Comparison of ENCODE assay signal across 8 cellular contexts in the genomic region with DNA sequence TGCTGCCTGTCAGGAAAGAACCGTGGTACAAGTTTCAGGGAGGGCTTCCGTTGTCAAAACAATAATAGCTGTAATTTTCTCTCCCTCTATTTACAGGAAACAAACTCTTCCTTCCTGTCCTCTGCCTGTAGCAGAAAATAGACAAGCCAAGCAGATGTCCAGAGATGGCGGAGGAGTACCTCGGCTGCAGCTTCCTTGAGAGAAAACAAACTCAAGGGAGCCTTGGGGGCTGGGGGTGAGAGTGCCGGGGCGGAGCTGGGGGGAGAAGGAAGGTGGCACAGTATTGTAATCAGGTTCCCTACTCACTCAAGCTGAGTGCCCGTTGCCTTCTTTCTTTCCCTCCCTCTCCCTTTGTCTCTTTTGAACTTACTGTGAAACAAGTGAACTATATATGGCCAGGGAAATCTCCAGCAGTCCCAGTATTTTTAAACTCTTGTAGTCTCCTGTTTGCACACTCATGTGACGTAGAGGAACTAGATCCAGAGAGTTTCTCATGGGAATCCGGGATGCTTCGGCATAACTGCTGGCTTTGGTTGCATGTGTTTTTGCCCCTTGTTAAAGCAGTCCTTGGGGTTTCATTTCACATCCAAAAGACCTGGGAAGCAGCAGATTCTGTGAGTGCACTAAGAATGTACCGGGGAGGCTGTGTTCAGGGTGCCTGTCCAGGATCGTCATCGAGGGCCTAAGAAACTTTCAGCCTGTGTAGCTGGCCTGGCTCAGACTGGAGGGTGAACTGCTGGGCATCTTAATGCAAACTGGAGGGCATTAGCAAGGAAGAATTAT. TPM values are rescaled to one million over a fixed set of nuclear protein-coding genes. Genes with fewer than 3 reads are reported as not detected.
A peak's percentile ranks its signal among the peaks of the same experiment; 100 is the strongest.
DNase-seq lines count a peak whose midpoint lies in the region; ATAC-seq and TF ChIP-seq lines count a peak whose summit lies in the region.

No MANE protein-coding gene starts in this region.

- H3K4me1 ChIP-seq in tibial artery, result peaks cover 0 to 24% (median 3%) of the 10 kb centered on the region in 4 donors

- H3K27ac Mint-ChIP-seq in activated CD4-positive, alpha-beta T cell treated with anti-CD3 and anti-CD28 coated beads for 36 hours, result no peak overlapping the region

- CTCF ChIA-PET in activated CD4-positive, alpha-beta T cell treated with anti-CD3 and anti-CD28 coated beads for 36 hours (lab: Charles Lee), result interaction anchor here (0.6 to 1.4 kb wide), 2 partner anchors 407 to 846 kb away, joined by 3 to 4 read pairs; no protein-coding TSS in a partner anchor

- ATAC-seq in activated CD4-positive, alpha-beta T cell treated with anti-CD3 and anti-CD28 coated beads for 36 hours, result no peak
- peak; percentile 49 for ATAC-seq in HG03139 (IDR thresholded peaks at IDR 0.05; ENCODE audit: unreplicated experiment)

- no peak for DNase-seq in activated CD4-positive, alpha-beta T cell treated with anti-CD3 and anti-CD28 coated beads for 36 hours
- DNase-seq in activated CD4-positive, alpha-beta T cell treated with anti-CD3 and anti-CD28 coated beads for 1 hour, result no peak
- DNase-seq in brain pericyte (ENCODE audit: low read depth, low spot score), result peak; percentile 76
- DNase-seq in tibial artery, result peak in 1 of 2 donors; percentile 72
- no peak for DNase-seq in EL
- no peak for DNase-seq in SIG-M5 (lab: John Stamatoyannopoulos, UW)
- no peak for DNase-seq in NCI-H1694 treated with DMSO at 0.1 percent for 48 hours (lab: John Stamatoyannopoulos, UW)

- H3K27me3 Mint-ChIP-seq in activated CD4-positive, alpha-beta T cell treated with anti-CD3 and anti-CD28 coated beads for 36 hours, result peaks cover 4% of the 10 kb centered on the region

- H3K9me3 Mint-ChIP-seq in activated CD4-positive, alpha-beta T cell treated with anti-CD3 and anti-CD28 coated beads for 36 hours (ENCODE audit: low read depth), result no peaks in the 10 kb centered on the region

- H3K36me3 Mint-ChIP-seq in activated CD4-positive, alpha-beta T cell treated with anti-CD3 and anti-CD28 coated beads for 36 hours (ENCODE audit: low read depth), result no peaks in the 10 kb centered on the region

- H3K36me3 ChIP-seq in tibial artery, result no peaks in the 10 kb centered on the region

- H3K27me3 ChIP-seq in tibial artery, result no peaks in the 10 kb centered on the region

- POLR2A ChIA-PET in activated CD4-positive, alpha-beta T cell treated with anti-CD3 and anti-CD28 coated beads for 36 hours (lab: Charles Lee), result no interaction called here

- H3K4me1 Mint-ChIP-seq in activated CD4-positive, alpha-beta T cell treated with anti-CD3 and anti-CD28 coated beads for 36 hours, result no peaks in the 10 kb centered on the region

- intact Hi-C loops in activated CD4-positive, alpha-beta T cell treated with anti-CD3 and anti-CD28 coated beads for 36 hours (cut with DNase I, micrococcal nuclease), result no loop called here
- intact Hi-C loops in tibial artery (cut with DNase I; ENCODE audit: low total_unique reads), result no loop called here

- TF ChIP-seq CTCF in tibial artery (IDR thresholded peaks at IDR 0.05), result no peak

- H3K4me3 Mint-ChIP-seq in activated CD4-positive, alpha-beta T cell treated with anti-CD3 and anti-CD28 coated beads for 36 hours, result peak overlapping the region; percentile 18

- H3K27ac ChIP-seq in tibial artery, result peak overlapping the region; percentile 84 to 85

- no peaks in the 10 kb centered on the region for H3K9me3 ChIP-seq in tibial artery

- H3K4me3 ChIP-seq in tibial artery, result peak overlapping the region; percentile 42 to 44

RNA-seq across cellular contexts. Expression of gene HDDC2, which starts 44.6 kb away (rescaled TPM):
- 100 to 1,000 TPM in 1 of 2 experiments, 10 to 100 TPM in 1; 96.7 to 120 TPM for total RNA-seq in activated CD4-positive, alpha-beta T cell treated with anti-CD3 and anti-CD28 coated beads for 36 hours
